ENCODE assay signal across 7 cellular contexts in the genomic region with DNA sequence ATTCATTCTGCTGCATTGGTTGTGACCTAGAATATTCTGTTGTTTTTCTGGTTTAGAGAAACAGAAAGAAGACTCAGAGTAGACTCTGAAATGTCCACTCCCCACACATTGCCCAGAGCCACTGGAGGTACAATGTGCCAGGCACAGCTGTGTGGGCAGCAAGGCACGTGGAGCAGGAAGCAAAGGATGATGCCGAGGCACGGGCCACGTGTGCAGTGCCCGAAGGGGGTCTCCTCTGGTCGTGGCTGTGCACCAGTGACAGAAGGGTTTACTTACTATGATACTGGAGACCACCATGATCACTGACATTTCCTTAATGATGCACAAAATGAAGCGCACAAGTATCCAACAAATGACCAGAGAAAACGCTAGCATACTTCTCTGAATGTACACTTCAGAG.
"Had no signal": no experiment of that assay in that cellular context is flagged by ENCODE, and none has a peak within 500 bp of the region (broad histone marks: within the 10 kb centered on the region; RNA-seq: fewer than 3 reads in every experiment).

No MANE protein-coding gene starts in this region.

- H3K4me2 ChIP-seq: KMS-11 had no signal

- DNase-seq: IMR-90, KBM-7, KG1 had no signal

- H3K9ac ChIP-seq: KMS-11 had no signal

- H3K4me3 ChIP-seq: K562 had no signal

- ATAC-seq: K562 had no signal

- FAIRE-seq: HTR-8/SVneo, K562 had no signal

- H3K27ac ChIP-seq: HL-60, KMS-11 had no signal
